Comparison of ENCODE assay signal across 8 cellular contexts in genomic region chr1:43530483-43531452, GRCh38. TPM values are rescaled to one million over a fixed set of nuclear protein-coding genes. Genes with fewer than 3 reads are reported as not detected.
DNase-seq lines count a peak whose midpoint lies in the region; ATAC-seq, FAIRE-seq and TF ChIP-seq lines count a peak whose summit lies in the region.

Gene PTPRF, plus strand, starts transcription at chr1:43530883. Its CDS starts 14,193 bp downstream, at chr1:43545076.

- H3K4me3 Mint-ChIP-seq in activated naive CD8-positive, alpha-beta T cell treated with anti-CD3 and anti-CD28 coated beads for 36 hours = peak within 1 kb of the TSS; percentile 82

- peaks cover 25% of the 10 kb centered on the region for H3K4me1 ChIP-seq in neuron (ENCODE audit: insufficient read depth, low read length)

- peak within 1 kb of the TSS; percentile 11 for H3K27ac Mint-ChIP-seq in activated naive CD8-positive, alpha-beta T cell treated with anti-CD3 and anti-CD28 coated beads for 36 hours

- H2AFZ ChIP-seq in neuron (ENCODE audit: low read depth, low read length) = peak within 1 kb of the TSS; percentile 56

- peaks cover 3% of the 10 kb centered on the region for H3K27me3 ChIP-seq in neuron (ENCODE audit: insufficient read depth, low read length)

- no peaks in the 10 kb centered on the region for H3K9me3 ChIP-seq in neuron (ENCODE audit: low read length)

- peaks cover 16% of the 10 kb centered on the region for H3K4me1 Mint-ChIP-seq in activated naive CD8-positive, alpha-beta T cell treated with anti-CD3 and anti-CD28 coated beads for 36 hours

- H3K36me3 ChIP-seq in neuron (ENCODE audit: insufficient read depth, low read length) = no peaks in the 10 kb centered on the region

- H3K9me3 Mint-ChIP-seq in activated naive CD8-positive, alpha-beta T cell treated with anti-CD3 and anti-CD28 coated beads for 36 hours = no peaks in the 10 kb centered on the region

- peak; percentile 45 for FAIRE-seq in GM12891 (lab: Jason Lieb, UNC)

- H3K27me3 Mint-ChIP-seq in activated naive CD8-positive, alpha-beta T cell treated with anti-CD3 and anti-CD28 coated beads for 36 hours = peaks cover 40% of the 10 kb centered on the region

- peak within 1 kb of the TSS; percentile 67 for H3K4me3 ChIP-seq in neuron (ENCODE audit: low read length)

- ATAC-seq in GM18502 (IDR thresholded peaks at IDR 0.05; ENCODE audit: poor library complexity, unreplicated experiment) = no peak

- peak; percentile 78 for DNase-seq in 8988T
- no peak for DNase-seq in GM12891 (ENCODE audit: insufficient read length, low spot score)
- peak; percentile 90 for DNase-seq in NCI-H748 treated with DMSO at 0.1 percent for 48 hours (lab: John Stamatoyannopoulos, UW)
- peak; percentile 51 for DNase-seq in activated naive CD8-positive, alpha-beta T cell treated with anti-CD3 and anti-CD28 coated beads for 36 hours
- peak; percentile 75 for DNase-seq in glomerular visceral epithelial cell (ENCODE audit: extremely low spot score)
- DNase-seq in GDM1 (lab: John Stamatoyannopoulos, UW) = no peak

- TF ChIP-seq POLR2A in GM12891 (IDR thresholded peaks at IDR 0.05; ENCODE audit: low read depth, low read length) = no peak

- H3K36me3 Mint-ChIP-seq in activated naive CD8-positive, alpha-beta T cell treated with anti-CD3 and anti-CD28 coated beads for 36 hours = no peaks in the 10 kb centered on the region

TF ChIP-seq in GM12891, 5 proteins besides CTCF, POLR2A, EP300 and RAD21:
- TF ChIP-seq SPI1 (IDR thresholded peaks at IDR 0.05; ENCODE audit: low read depth, low read length) = no peak
- TF ChIP-seq POLR2AphosphoS5 (IDR thresholded peaks at IDR 0.05; ENCODE audit: low read depth, low read length) = no peak
- no peak for TF ChIP-seq TAF1 (IDR thresholded peaks at IDR 0.05; ENCODE audit: low read depth, low read length)
- no peak for TF ChIP-seq PAX5 (IDR thresholded peaks at IDR 0.05; ENCODE audit: insufficient read depth, low read length, severe bottlenecking)
- TF ChIP-seq POU2F2 (IDR thresholded peaks at IDR 0.05; ENCODE audit: low read depth, low read length) = no peak

RNA-seq across cellular contexts. Expression of gene PTPRF, which starts in this region (rescaled TPM):
- polyA plus RNA-seq in GM12891 (2012; ENCODE audit: low read depth, missing spikeins) = 2.8 TPM
- 1 to 10 TPM; 3.1 to 3.6 TPM for total RNA-seq in activated naive CD8-positive, alpha-beta T cell treated with anti-CD3 and anti-CD28 coated beads for 36 hours

Comparison
In these comparisons a context has a peak if more than half of its experiments do, and no peak if none do; other contexts are left out.
1. DNase-seq: peak in 8988T (single experiment), NCI-H748 treated with DMSO at 0.1 percent for 48 hours (single experiment), activated naive CD8-positive, alpha-beta T cell treated with anti-CD3 and anti-CD28 coated beads for 36 hours (single experiment) and glomerular visceral epithelial cell (single experiment); none in GM12891 (single experiment) and GDM1 (single experiment).